19 cellular contexts compared by ENCODE assay signal in genomic region chr22:26541167-26541819, GRCh38.
"Had no signal": no experiment of that assay in that cellular context is flagged by ENCODE, and none has a peak within 500 bp of the region (broad histone marks: within the 10 kb centered on the region; RNA-seq: fewer than 3 reads in every experiment).

No MANE protein-coding gene starts in this region.

- ATAC-seq: foreskin keratinocyte; naive thymus-derived CD4-positive, alpha-beta T cell; stimulated activated naive B cell treated with anti-CD40 and anti-IgM and Interleukin-4, amounts not matched to agents 10 μg/mL and 1 μg/mL and 100 μg/mL, for 72 hours had no signal

- H2AFZ ChIP-seq: hepatocyte had no signal

- H3K27me3 ChIP-seq: foreskin keratinocyte, hepatocyte, neutrophil, sigmoid colon, stomach, uterus had no signal

- H3K36me3 Mint-ChIP-seq: type B pancreatic cell had no signal

- H3K27ac Mint-ChIP-seq: naive thymus-derived CD4-positive, alpha-beta T cell; stimulated activated naive B cell treated with anti-CD40 and anti-IgM and Interleukin-4, amounts not matched to agents 10 μg/mL and 1 μg/mL and 100 μg/mL, for 72 hours; type B pancreatic cell had no signal

- H3K79me2 ChIP-seq: hepatocyte had no signal

- H3K4me1 ChIP-seq: foreskin keratinocyte, sigmoid colon, stomach, uterus had no signal

- H3K27me3 Mint-ChIP-seq: naive thymus-derived CD4-positive, alpha-beta T cell; stimulated activated naive B cell treated with anti-CD40 and anti-IgM and Interleukin-4, amounts not matched to agents 10 μg/mL and 1 μg/mL and 100 μg/mL, for 72 hours; type B pancreatic cell had no signal

- DNase-seq: dermis blood vessel endothelial cell; erythroblast; foreskin keratinocyte; kidney glomerular epithelial cell; naive thymus-derived CD4-positive, alpha-beta T cell; nephron progenitor cell; sigmoid colon; stimulated activated CD4-positive, alpha-beta T cell treated with anti-CD3 and anti-CD28 coated beads, Interleukin-2, amount 100 ng/mL, for 24 hours; stimulated activated CD4-positive, alpha-beta T cell treated with anti-CD3 and anti-CD28 coated beads, Interleukin-4, amount 100 ng/mL, for 4 hours; stimulated activated naive B cell treated with anti-CD40 and anti-IgM and Interleukin-4, amounts not matched to agents 10 μg/mL and 1 μg/mL and 100 μg/mL, for 72 hours; stomach; substantia nigra; uterus had no signal

- H3K27ac ChIP-seq: foreskin keratinocyte, hepatocyte, neutrophil, sigmoid colon, skin epidermis, stomach, uterus had no signal

- H3K4me3 Mint-ChIP-seq: naive thymus-derived CD4-positive, alpha-beta T cell; nephron progenitor cell; stimulated activated naive B cell treated with anti-CD40 and anti-IgM and Interleukin-4, amounts not matched to agents 10 μg/mL and 1 μg/mL and 100 μg/mL, for 72 hours; type B pancreatic cell had no signal

- FAIRE-seq: colon, endothelial cell of umbilical vein had no signal

- H3K36me3 ChIP-seq: uterus had no signal

- H3K9me3 ChIP-seq: neutrophil, sigmoid colon, stomach, uterus had no signal

- H3K9me3 Mint-ChIP-seq: naive thymus-derived CD4-positive, alpha-beta T cell; nephron progenitor cell; stimulated activated naive B cell treated with anti-CD40 and anti-IgM and Interleukin-4, amounts not matched to agents 10 μg/mL and 1 μg/mL and 100 μg/mL, for 72 hours; type B pancreatic cell had no signal

- H3K4me3 ChIP-seq: hepatocyte, sigmoid colon, skin epidermis, stomach, uterus had no signal

- H3K4me2 ChIP-seq: hepatocyte had no signal
